Comparison of ENCODE assay signal across 9 cellular contexts in the genomic region with DNA sequence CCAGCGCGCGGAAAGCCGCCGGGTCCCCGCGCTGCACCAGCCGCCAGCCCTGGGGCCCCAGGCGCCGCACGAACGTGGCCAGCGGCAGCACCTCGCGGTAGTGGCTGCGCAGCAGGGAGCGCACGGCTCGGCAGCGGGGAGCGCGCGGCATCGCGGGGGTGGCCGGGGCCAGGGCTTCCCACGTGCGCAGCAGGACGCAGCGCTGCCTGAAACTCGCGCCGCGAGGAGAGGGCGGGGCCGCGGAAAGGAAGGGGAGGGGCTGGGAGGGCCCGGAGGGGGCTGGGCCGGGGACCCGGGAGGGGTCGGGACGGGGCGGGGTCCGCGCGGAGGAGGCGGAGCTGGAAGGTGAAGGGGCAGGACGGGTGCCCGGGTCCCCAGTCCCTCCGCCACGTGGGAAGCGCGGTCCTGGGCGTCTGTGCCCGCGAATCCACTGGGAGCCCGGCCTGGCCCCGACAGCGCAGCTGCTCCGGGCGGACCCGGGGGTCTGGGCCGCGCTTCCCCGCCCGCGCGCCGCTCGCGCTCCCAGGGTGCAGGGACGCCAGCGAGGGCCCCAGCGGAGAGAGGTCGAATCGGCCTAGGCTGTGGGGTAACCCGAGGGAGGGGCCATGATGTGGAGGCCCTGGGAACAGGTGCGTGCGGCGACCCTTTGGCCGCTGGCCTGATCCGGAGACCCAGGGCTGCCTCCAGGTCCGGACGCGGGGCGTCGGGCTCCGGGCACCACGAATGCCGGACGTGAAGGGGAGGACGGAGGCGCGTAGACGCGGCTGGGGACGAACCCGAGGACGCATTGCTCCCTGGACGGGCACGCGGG. TPM values are rescaled to one million over a fixed set of nuclear protein-coding genes. Genes with fewer than 3 reads are reported as not detected.
DNase-seq lines count a peak whose midpoint lies in the region; ATAC-seq and TF ChIP-seq lines count a peak whose summit lies in the region.
"Had no signal": no experiment of that assay in that cellular context is flagged by ENCODE, and none has a peak within 500 bp of the region (broad histone marks: within the 10 kb centered on the region; RNA-seq: fewer than 3 reads in every experiment).

A gene (minus strand): TSS at position 230 of the 811 bp plus-strand sequence. CDS start 79 bp downstream, at position 151.

- H3K36me3 ChIP-seq in Panc1 (ENCODE audit: control insufficient read depth, insufficient read depth, low read length) (no peaks in the 10 kb centered on the region), mucosa of descending colon (ENCODE audit: low read depth) (no peaks in the 10 kb centered on the region)

- H3K4me3 ChIP-seq in Panc1 (ENCODE audit: low read depth in 2 of 2, low read length in 2 of 2) (peak within 1 kb of the TSS; percentile 44 to 47), mucosa of descending colon (no peak within 1 kb of the TSS)

- POLR2A ChIA-PET in Panc1 (lab: Charles Lee): no interaction called here

- H3K9me3 Mint-ChIP-seq in stimulated activated naive CD8-positive, alpha-beta T cell treated with anti-CD3 and anti-CD28 coated beads, Interleukin-15, amount 100 ng/mL, for 72 hours: no peaks in the 10 kb centered on the region
- H3K9me3 Mint-ChIP-seq in osteocyte (ENCODE audit: unreplicated experiment): no peaks in the 10 kb centered on the region

- peak; percentile 79 for ATAC-seq in Panc1
- peak; percentile 59 for ATAC-seq in mucosa of descending colon
- ATAC-seq in stimulated activated naive CD8-positive, alpha-beta T cell treated with anti-CD3 and anti-CD28 coated beads, Interleukin-15, amount 100 ng/mL, for 72 hours: peak; percentile 66

- DNase-seq in GM10266 (ENCODE audit: extremely low spot score) (peak; percentile 85), Panc1 (ENCODE audit: low read depth, low spot score) (no peak), mucosa of descending colon (peak; percentile 59 to 72 (median 72)), OCI-M1 (lab: John Stamatoyannopoulos, UW) (no peak), epidermal melanocyte (ENCODE audit: insufficient read length, low spot score) (no peak), osteocyte (ENCODE audit: extremely low spot score, unreplicated experiment) (no peak)
- DNase-seq in activated T-helper 1 cell treated with anti-CD3 and anti-CD28 coated beads, Interleukin-2, amount 50 U/mL, for 16 hours (ENCODE audit: low read depth in 1 of 2, low spot score in 1 of 2): peak; percentile 44 to 65
- DNase-seq in stimulated activated naive CD8-positive, alpha-beta T cell treated with anti-CD3 and anti-CD28 coated beads, Interleukin-15, amount 100 ng/mL, for 72 hours: peak; percentile 34 to 37

- peaks cover 24% of the 10 kb centered on the region for H3K4me1 Mint-ChIP-seq in stimulated activated naive CD8-positive, alpha-beta T cell treated with anti-CD3 and anti-CD28 coated beads, Interleukin-15, amount 100 ng/mL, for 72 hours
- H3K4me1 Mint-ChIP-seq in osteocyte (ENCODE audit: unreplicated experiment): no peaks in the 10 kb centered on the region

- H3K9me3 ChIP-seq in Panc1 (ENCODE audit: control insufficient read depth, insufficient read depth, low read depth, low read length) (no peaks in the 10 kb centered on the region), mucosa of descending colon (no peaks in the 10 kb centered on the region)

- no peak within 1 kb of the TSS for H3K27ac ChIP-seq in Panc1 (ENCODE audit: low read length)

- H3K27ac Mint-ChIP-seq in stimulated activated naive CD8-positive, alpha-beta T cell treated with anti-CD3 and anti-CD28 coated beads, Interleukin-15, amount 100 ng/mL, for 72 hours: no peak within 1 kb of the TSS
- H3K27ac Mint-ChIP-seq in osteocyte (ENCODE audit: unreplicated experiment): no peak within 1 kb of the TSS

- no peaks in the 10 kb centered on the region for H3K27me3 ChIP-seq in Panc1 (ENCODE audit: control insufficient read depth, insufficient read depth, low read length)

- peak within 1 kb of the TSS; percentile 15 to 70 for H3K4me3 Mint-ChIP-seq in stimulated activated naive CD8-positive, alpha-beta T cell treated with anti-CD3 and anti-CD28 coated beads, Interleukin-15, amount 100 ng/mL, for 72 hours
- no peak within 1 kb of the TSS for H3K4me3 Mint-ChIP-seq in osteocyte (ENCODE audit: unreplicated experiment)

- in situ Hi-C loops in Panc1 (cut with HindIII; ENCODE audit: low pct_unique_long_range_greater_than_20kb, low sequenced_read_pairs): no loop called here

- no peaks in the 10 kb centered on the region; the same call in 1 of the 2 replicates for H3K4me1 ChIP-seq in Panc1 (ENCODE audit: control insufficient read depth, insufficient read depth, low read length)
- peaks cover 14% of the 10 kb centered on the region for H3K4me1 ChIP-seq in mucosa of descending colon (ENCODE audit: low read depth)

- no peaks in the 10 kb centered on the region for H3K36me3 Mint-ChIP-seq in osteocyte (ENCODE audit: unreplicated experiment)

- TF ChIP-seq CTCF in GM10266 (IDR thresholded peaks at IDR 0.05; ENCODE audit: control insufficient read depth, insufficient read depth, low read depth, missing control alignments): no peak
- TF ChIP-seq CTCF in Panc1 (IDR thresholded peaks at IDR 0.05): no peak
- TF ChIP-seq CTCF in mucosa of descending colon (IDR thresholded peaks at IDR 0.05): no peak
- TF ChIP-seq CTCF in osteocyte (IDR thresholded peaks at IDR 0.05): no peak

- peaks cover 24% of the 10 kb centered on the region for H3K27me3 Mint-ChIP-seq in stimulated activated naive CD8-positive, alpha-beta T cell treated with anti-CD3 and anti-CD28 coated beads, Interleukin-15, amount 100 ng/mL, for 72 hours
- H3K27me3 Mint-ChIP-seq in osteocyte (ENCODE audit: unreplicated experiment): peaks cover 33% of the 10 kb centered on the region

- intact Hi-C loops in Panc1 (cut with micrococcal nuclease; ENCODE audit: unreplicated experiment) (loop anchor here (2.0 kb wide), 1 partner anchor 28 kb away; no protein-coding TSS in a partner anchor), mucosa of descending colon (cut with DNase I, micrococcal nuclease) (no loop called here)

- CTCF ChIA-PET in Panc1 (lab: Charles Lee): interaction anchor here (0.6 kb wide), 1 partner anchor 348 kb away, joined by 3 read pairs; no protein-coding TSS in a partner anchor

- BruUV-seq in Panc1 (replicated peaks; lab: Mats Ljungman, UMichigan): no TSS peak

RNA-seq across cellular contexts. Expression of the gene that starts here (rescaled TPM):
- total RNA-seq in Panc1 (2021; ENCODE audit: unreplicated experiment) (8.9 TPM), mucosa of descending colon (1 to 10 TPM; 2.1 to 5.0 (median 2.8) TPM), osteocyte (not detected in 2 replicates)
- 3.7 TPM for polyA plus RNA-seq in Panc1 (2012; ENCODE audit: insufficient read length)
- polyA plus RNA-seq: liver had no signal

Comparison
In these comparisons a context has a peak if more than half of its experiments do, and no peak if none do; other contexts are left out.
1. DNase-seq: peak in GM10266 (single experiment), activated T-helper 1 cell treated with anti-CD3 and anti-CD28 coated beads, Interleukin-2, amount 50 U/mL, for 16 hours (2 of 2), mucosa of descending colon (3 of 3) and stimulated activated naive CD8-positive, alpha-beta T cell treated with anti-CD3 and anti-CD28 coated beads, Interleukin-15, amount 100 ng/mL, for 72 hours (2 of 2); none in Panc1 (single experiment), OCI-M1 (single experiment), epidermal melanocyte (single experiment) and osteocyte (single experiment).
2. Peak in every context shown above with its lines, with median percentiles within 50 percentile points of each other: ATAC-seq.